12 cellular contexts compared by ENCODE assay signal in the genomic region with DNA sequence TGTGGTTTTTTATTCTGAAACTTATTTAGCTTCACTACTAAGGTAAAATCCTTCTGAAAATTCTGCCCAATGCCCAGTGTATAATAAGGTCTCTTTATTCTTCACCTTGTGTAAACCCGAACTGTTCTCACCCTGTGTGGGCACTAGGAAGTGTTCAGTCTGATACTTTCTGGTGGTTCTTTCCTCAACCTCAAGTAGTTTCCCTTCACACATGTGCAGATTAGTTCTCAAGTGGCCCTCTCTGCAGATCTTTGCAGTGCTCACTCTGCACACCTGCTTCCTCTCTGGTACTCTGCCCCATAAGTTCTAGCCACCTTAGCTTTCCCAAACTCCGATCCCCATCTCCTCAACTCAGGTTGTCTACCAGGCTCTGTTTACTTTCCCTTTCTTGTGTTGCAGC.
A peak's percentile ranks its signal among the peaks of the same experiment; 100 is the strongest.
DNase-seq lines count a peak whose midpoint lies in the region; ATAC-seq, FAIRE-seq and TF ChIP-seq lines count a peak whose summit lies in the region.
"Had no signal": no experiment of that assay in that cellular context is flagged by ENCODE, and none has a peak within 500 bp of the region (broad histone marks: within the 10 kb centered on the region; RNA-seq: fewer than 3 reads in every experiment).

No MANE protein-coding gene starts in this region.

- H3K9me3 ChIP-seq in WERI-Rb-1 (ENCODE audit: severe bottlenecking) = no peaks in the 10 kb centered on the region
- H3K9me3 ChIP-seq: SJCRH30 had no signal

- H3K36me3 Mint-ChIP-seq in activated CD8-positive, alpha-beta T cell treated with anti-CD3 and anti-CD28 coated beads, Interleukin-2, amount 10 ng/mL, durations not matched to agents 7 days and 5 days (ENCODE audit: low read depth) = no peaks in the 10 kb centered on the region
- peaks cover 0 to 3% of the 10 kb centered on the region in 2 donors for H3K36me3 Mint-ChIP-seq in CD14-positive monocyte

- H3K27ac Mint-ChIP-seq in activated CD8-positive, alpha-beta T cell treated with anti-CD3 and anti-CD28 coated beads, Interleukin-2, amount 10 ng/mL, durations not matched to agents 7 days and 5 days = no peak overlapping the region
- peak overlapping the region in 1 of 7 donors; percentile 4 for H3K27ac Mint-ChIP-seq in CD14-positive monocyte
- H3K27ac Mint-ChIP-seq: activated T-cell treated with anti-CD3 and anti-CD28 coated beads, Interleukin-2, amount 50 U/mL, for 24 hours had no signal

- no peaks in the 10 kb centered on the region for H3K27me3 ChIP-seq in WERI-Rb-1 (ENCODE audit: insufficient read depth, low read depth, severe bottlenecking)
- H3K27me3 ChIP-seq: SJCRH30 had no signal

- no peak for TF ChIP-seq CTCF in CD14-positive monocyte (IDR thresholded peaks at IDR 0.05)
- TF ChIP-seq CTCF in WERI-Rb-1 (IDR thresholded peaks at IDR 0.05; ENCODE audit: low read depth, low read length) = no peak

- DNase-seq in GM18507 (ENCODE audit: extremely low spot score, insufficient read length, low read depth) (peak; percentile 25), NCI-H2227 treated with DMSO at 0.1 percent for 48 hours (lab: John Stamatoyannopoulos, UW) (no peak), D341Med (ENCODE audit: low spot score) (no peak), CD14-positive monocyte (ENCODE audit: low spot score) (no peak), WERI-Rb-1 (no peak)
- DNase-seq in activated CD8-positive, alpha-beta T cell treated with anti-CD3 and anti-CD28 coated beads, Interleukin-2, amount 10 ng/mL, durations not matched to agents 7 days and 5 days = peak; percentile 29
- DNase-seq: activated T-cell treated with anti-CD3 and anti-CD28 coated beads, Interleukin-2, amount 50 U/mL, for 24 hours; SJCRH30 had no signal

- H3K4me3 Mint-ChIP-seq in activated CD8-positive, alpha-beta T cell treated with anti-CD3 and anti-CD28 coated beads, Interleukin-2, amount 10 ng/mL, durations not matched to agents 7 days and 5 days = no peak overlapping the region
- H3K4me3 Mint-ChIP-seq in CD14-positive monocyte = peak overlapping the region in 1 of 2 donors; percentile 63
- H3K4me3 Mint-ChIP-seq: activated T-cell treated with anti-CD3 and anti-CD28 coated beads, Interleukin-2, amount 50 U/mL, for 24 hours had no signal

- H3K27ac ChIP-seq in WERI-Rb-1 = no peak overlapping the region
- H3K27ac ChIP-seq: epithelial cell of prostate, SJCRH30 had no signal

- CTCF ChIA-PET in activated CD8-positive, alpha-beta T cell treated with anti-CD3 and anti-CD28 coated beads, Interleukin-2, amount 10 ng/mL, durations not matched to agents 7 days and 5 days (lab: Charles Lee) = interaction anchor here (0.7 to 3.9 kb wide), 6 partner anchors 14 to 982 kb away, joined by 3 to 19 read pairs (median 4); no protein-coding TSS in a partner anchor

- no peaks in the 10 kb centered on the region for H3K27me3 Mint-ChIP-seq in activated CD8-positive, alpha-beta T cell treated with anti-CD3 and anti-CD28 coated beads, Interleukin-2, amount 10 ng/mL, durations not matched to agents 7 days and 5 days (ENCODE audit: low read depth)
- no peaks in the 10 kb centered on the region for H3K27me3 Mint-ChIP-seq in CD14-positive monocyte (ENCODE audit: low read depth in 3 of 3)
- H3K27me3 Mint-ChIP-seq: activated T-cell treated with anti-CD3 and anti-CD28 coated beads, Interleukin-2, amount 50 U/mL, for 24 hours had no signal

- no peak overlapping the region for H3K4me3 ChIP-seq in WERI-Rb-1 (ENCODE audit: low read depth, low read length)
- H3K4me3 ChIP-seq: K562, SJCRH30 had no signal

- intact Hi-C loops in CD14-positive monocyte (cut with micrococcal nuclease) = no loop called here

- peaks cover 22% of the 10 kb centered on the region for H3K4me1 Mint-ChIP-seq in activated CD8-positive, alpha-beta T cell treated with anti-CD3 and anti-CD28 coated beads, Interleukin-2, amount 10 ng/mL, durations not matched to agents 7 days and 5 days (ENCODE audit: low read depth)
- H3K4me1 Mint-ChIP-seq in CD14-positive monocyte = peaks cover 34% of the 10 kb centered on the region

- ATAC-seq in GM19463 (IDR thresholded peaks at IDR 0.05; ENCODE audit: unreplicated experiment) = peak; percentile 99
- peak; percentile 98 for ATAC-seq in HG03066 (IDR thresholded peaks at IDR 0.05; ENCODE audit: low read depth, unreplicated experiment)
- peak; percentile 63 for ATAC-seq in activated CD8-positive, alpha-beta T cell treated with anti-CD3 and anti-CD28 coated beads, Interleukin-2, amount 10 ng/mL, durations not matched to agents 7 days and 5 days
- ATAC-seq: K562 had no signal

- H3K9me3 Mint-ChIP-seq in activated CD8-positive, alpha-beta T cell treated with anti-CD3 and anti-CD28 coated beads, Interleukin-2, amount 10 ng/mL, durations not matched to agents 7 days and 5 days (ENCODE audit: insufficient read depth) = no peaks in the 10 kb centered on the region
- H3K9me3 Mint-ChIP-seq in CD14-positive monocyte = peaks cover 0 to 2% (median 0%) of the 10 kb centered on the region in 7 donors
- H3K9me3 Mint-ChIP-seq: activated T-cell treated with anti-CD3 and anti-CD28 coated beads, Interleukin-2, amount 50 U/mL, for 24 hours had no signal

- H3K36me3 ChIP-seq in WERI-Rb-1 = no peaks in the 10 kb centered on the region
- H3K36me3 ChIP-seq: SJCRH30 had no signal

- FAIRE-seq in GM18507 (lab: Jason Lieb, UNC) = peak; percentile 92
- FAIRE-seq: K562 had no signal

- POLR2A ChIA-PET in activated CD8-positive, alpha-beta T cell treated with anti-CD3 and anti-CD28 coated beads, Interleukin-2, amount 10 ng/mL, durations not matched to agents 7 days and 5 days (lab: Charles Lee) = interaction anchor here (0.6 kb wide), 1 partner anchor 106 kb away, joined by 3 read pairs; no protein-coding TSS in a partner anchor

Comparison
In these comparisons a context has a peak if more than half of its experiments do, and no peak if none do; other contexts are left out.
1. DNase-seq: peak in GM18507 (single experiment) and activated CD8-positive, alpha-beta T cell treated with anti-CD3 and anti-CD28 coated beads, Interleukin-2, amount 10 ng/mL, durations not matched to agents 7 days and 5 days (single experiment); none in NCI-H2227 treated with DMSO at 0.1 percent for 48 hours (single experiment), D341Med (single experiment), CD14-positive monocyte (single experiment) and WERI-Rb-1 (single experiment).
2. Peak in every context shown above with its lines, with median percentiles within 50 percentile points of each other: ATAC-seq.